In the genomic region with DNA sequence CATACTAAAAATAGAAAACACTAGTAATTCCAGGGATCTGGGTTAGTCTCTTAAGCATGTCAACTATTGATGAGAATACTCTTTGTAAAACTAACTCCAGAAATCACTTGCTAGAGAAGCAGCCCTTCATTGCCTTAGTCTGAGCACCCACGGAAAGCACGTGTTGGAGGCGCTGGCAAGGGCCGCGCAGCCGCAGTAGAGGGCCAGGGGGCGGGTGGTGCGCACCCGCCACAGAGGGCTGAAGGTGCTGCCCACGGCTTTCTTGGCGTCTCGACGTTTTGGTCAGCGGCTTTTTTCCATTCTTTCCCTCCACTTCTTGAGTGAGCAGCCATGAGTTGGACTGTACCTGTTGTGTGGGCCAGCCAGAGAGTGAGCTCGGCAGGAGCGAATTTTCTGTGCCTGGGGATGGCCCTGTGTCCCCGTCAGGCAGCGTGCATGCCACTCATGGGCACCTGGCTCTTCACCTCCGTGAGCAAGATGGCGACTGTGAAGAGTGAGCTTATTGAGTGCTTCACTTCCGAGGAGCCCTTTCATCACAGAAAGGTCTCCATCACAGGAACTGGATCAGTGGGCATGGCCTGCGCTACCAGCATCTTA, we compare ENCODE assay signal across 31 cellular contexts.
"Had no signal": no experiment of that assay in that cellular context is flagged by ENCODE, and none has a peak within 500 bp of the region (broad histone marks: within the 10 kb centered on the region; RNA-seq: fewer than 3 reads in every experiment).

No MANE protein-coding gene starts in this region.

- FAIRE-seq: bronchial epithelial cell, TTC549 had no signal

- H3K36me3 ChIP-seq: ascending aorta, cardiac muscle cell had no signal

- H3K4me3 ChIP-seq: ascending aorta, cardiac muscle cell had no signal

- H3K4me1 ChIP-seq: ascending aorta had no signal

- H3K27ac ChIP-seq: ascending aorta, cardiac muscle cell, VCaP had no signal

- DNase-seq: activated B cell treated with CpG ODN at 0.5 μM for 24 hours; activated CD4-positive, alpha-beta memory T cell treated with anti-CD3 and anti-CD28 coated beads, Interleukin-2, amount 10 ng/mL, durations not matched to agents 7 days and 5 days; activated CD4-positive, alpha-beta T cell treated with anti-CD3 and anti-CD28 coated beads for 36 hours; activated CD4-positive, alpha-beta T cell treated with anti-CD3 and anti-CD28 coated beads for 48 hours; activated CD4-positive, alpha-beta T cell treated with anti-CD3 and anti-CD28 coated beads, Interleukin-2, amount 10 ng/mL, durations not matched to agents 7 days and 5 days; activated CD4-positive, alpha-beta T cell treated with anti-CD3 and anti-CD28 coated beads, Interleukin-2, amount 50 U/mL, for 48 hours; activated CD4-positive, CD25-positive, alpha-beta regulatory T cell treated with anti-CD3 and anti-CD28 coated beads, Interleukin-2, amount 50 U/mL, for 72 hours; activated CD8-positive, alpha-beta memory T cell treated with anti-CD3 and anti-CD28 coated beads for 24 hours; activated CD8-positive, alpha-beta memory T cell treated with anti-CD3 and anti-CD28 coated beads, Interleukin-2, amount 10 ng/mL, durations not matched to agents 7 days and 5 days; activated CD8-positive, alpha-beta memory T cell treated with anti-CD3 and anti-CD28 coated beads, Interleukin-2, amount 50 U/mL, for 48 hours; activated CD8-positive, alpha-beta T cell treated with anti-CD3 and anti-CD28 coated beads, Interleukin-2, amount 10 ng/mL, durations not matched to agents 7 days and 5 days; activated effector memory CD4-positive, alpha-beta T cell treated with Interleukin-2 at 50 U/mL for 16 hours; activated gamma-delta T cell; activated naive CD4-positive, alpha-beta T cell treated with anti-CD3 and anti-CD28 coated beads, Interleukin-2, amount 10 ng/mL, durations not matched to agents 7 days and 5 days; activated naive CD4-positive, alpha-beta T cell treated with Interleukin-2 at 50 U/mL for 16 hours; activated naive CD8-positive, alpha-beta T cell treated with anti-CD3 and anti-CD28 coated beads, Interleukin-2, amount 10 ng/mL, durations not matched to agents 7 days and 5 days; activated naive CD8-positive, alpha-beta T cell treated with anti-CD3 and anti-CD28 coated beads, Interleukin-2, amount 50 U/mL, for 24 hours; activated T-cell treated with anti-CD3 and anti-CD28 coated beads, Interleukin-2, amount 50 U/mL, for 24 hours; activated T-cell treated with anti-CD3 and anti-CD28 coated beads, Interleukin-2, amount 50 U/mL, for 48 hours; amygdala; anterior cingulate cortex; caudate nucleus; cerebellar nuclear complex; T-helper 1 cell; T-helper 2 cell; T-helper 9 cell had no signal

- H3K27me3 ChIP-seq: ascending aorta had no signal

- H3K9me3 ChIP-seq: ascending aorta had no signal
